In genomic region chr7:146654048-146654447, GRCh38 we compare ENCODE assay signal across 1 cellular context.
A peak's percentile ranks its signal among the peaks of the same experiment; 100 is the strongest.
TF ChIP-seq lines count a peak whose summit lies in the region.

No MANE protein-coding gene starts in this region.

TF ChIP-seq in HEK293, 187 proteins besides CTCF, POLR2A, EP300 and RAD21 (continued from another document and continues in another):
- TF ChIP-seq ZBTB17 (tag by site-specific recombination; IDR thresholded peaks at IDR 0.05) (no peak), ZNF664 (tag by site-specific recombination; IDR thresholded peaks at IDR 0.05) (no peak), ZSCAN16 (tag by site-specific recombination; IDR thresholded peaks at IDR 0.05) (no peak), ZIC2 (tag by site-specific recombination; IDR thresholded peaks at IDR 0.05) (no peak), WT1 (tag by site-specific recombination; IDR thresholded peaks at IDR 0.05) (peak; percentile 87), ZNF521 (tag by site-specific recombination; IDR thresholded peaks at IDR 0.05) (no peak), ZNF274 (IDR thresholded peaks at IDR 0.05; ENCODE audit: low read length) (no peak), ZNF274 (tag by site-specific recombination; IDR thresholded peaks at IDR 0.05; ENCODE audit: borderline replicate concordance) (no peak), RBAK (tag by site-specific recombination; IDR thresholded peaks at IDR 0.05) (no peak), ZBTB7A (tag by site-specific recombination; IDR thresholded peaks at IDR 0.05; ENCODE audit: low read depth) (no peak), EGR2 (tag by site-specific recombination; IDR thresholded peaks at IDR 0.05; ENCODE audit: low read depth) (no peak), ATF2 (tag by site-specific recombination; IDR thresholded peaks at IDR 0.05; ENCODE audit: low read depth) (no peak), FEZF1 (tag by site-specific recombination; IDR thresholded peaks at IDR 0.05) (peak; percentile 71), ZNF146 (tag by site-specific recombination; IDR thresholded peaks at IDR 0.05) (no peak), ZNF354C (tag by site-specific recombination; IDR thresholded peaks at IDR 0.05; ENCODE audit: borderline replicate concordance, low read depth) (no peak), ZSCAN30 (tag by site-specific recombination; IDR thresholded peaks at IDR 0.05) (0 out of 2 replicates have a peak, but pooled peaks have one; percentile 25), MEIS1 (CRISPR knock-in tag; IDR thresholded peaks at IDR 0.05; ENCODE audit: borderline replicate concordance) (peak; percentile 94; the same call in 1 of the 2 replicates), GLIS2 (tag by site-specific recombination; IDR thresholded peaks at IDR 0.05) (no peak), ZNF549 (tag by site-specific recombination; IDR thresholded peaks at IDR 0.05) (no peak), ZNF785 (tag by site-specific recombination; IDR thresholded peaks at IDR 0.05) (no peak), SP7 (tag by site-specific recombination; IDR thresholded peaks at IDR 0.05) (no peak), ZNF830 (tag by site-specific recombination; IDR thresholded peaks at IDR 0.05; ENCODE audit: low read depth) (no peak), ZNF239 (tag by site-specific recombination; IDR thresholded peaks at IDR 0.05) (no peak), SCRT2 (tag by site-specific recombination; IDR thresholded peaks at IDR 0.05) (peak; percentile 51; the same call in 1 of the 2 replicates), KLF10 (tag by site-specific recombination; IDR thresholded peaks at IDR 0.05) (no peak), GLI2 (tag by site-specific recombination; IDR thresholded peaks at IDR 0.05; ENCODE audit: borderline replicate concordance, low read depth) (peak; percentile 69; the same call in 1 of the 2 replicates), KLF17 (tag by site-specific recombination; IDR thresholded peaks at IDR 0.05) (no peak), KLF9 (tag by site-specific recombination; IDR thresholded peaks at IDR 0.05; ENCODE audit: low read depth) (no peak), ZNF341 (tag by site-specific recombination; IDR thresholded peaks at IDR 0.05; ENCODE audit: low read depth) (no peak), ZNF548 (tag by site-specific recombination; IDR thresholded peaks at IDR 0.05) (no peak), HIC1 (tag by site-specific recombination; IDR thresholded peaks at IDR 0.05) (peak; percentile 77), ZNF692 (tag by site-specific recombination; IDR thresholded peaks at IDR 0.05) (no peak), KLF8 (tag by site-specific recombination; IDR thresholded peaks at IDR 0.05) (peak; percentile 82), HOXA7 (CRISPR knock-in tag; IDR thresholded peaks at IDR 0.05; ENCODE audit: borderline replicate concordance) (no peak), ZNF707 (tag by site-specific recombination; IDR thresholded peaks at IDR 0.05) (no peak), KLF16 (tag by site-specific recombination; IDR thresholded peaks at IDR 0.05) (no peak), ZNF221 (tag by site-specific recombination; IDR thresholded peaks at IDR 0.05; ENCODE audit: borderline replicate concordance) (no peak), REPIN1 (tag by site-specific recombination; IDR thresholded peaks at IDR 0.05; ENCODE audit: low read depth) (no peak), ZNF324 (tag by site-specific recombination; IDR thresholded peaks at IDR 0.05) (no peak), SETDB1 (IDR thresholded peaks at IDR 0.05; ENCODE audit: insufficient read length, low read length) (no peak), ZNF544 (tag by site-specific recombination; IDR thresholded peaks at IDR 0.05) (no peak), ZNF248 (tag by site-specific recombination; IDR thresholded peaks at IDR 0.05) (no peak), ZNF169 (tag by site-specific recombination; IDR thresholded peaks at IDR 0.05) (no peak), ZNF600 (tag by site-specific recombination; IDR thresholded peaks at IDR 0.05) (no peak), PRDM6 (tag by site-specific recombination; IDR thresholded peaks at IDR 0.05) (no peak), ZNF777 (tag by site-specific recombination; IDR thresholded peaks at IDR 0.05; ENCODE audit: borderline replicate concordance) (no peak), ZNF132 (tag by site-specific recombination; IDR thresholded peaks at IDR 0.05; ENCODE audit: borderline replicate concordance) (no peak), ZNF624 (tag by site-specific recombination; IDR thresholded peaks at IDR 0.05) (no peak), TRIM28 (IDR thresholded peaks at IDR 0.05; ENCODE audit: borderline replicate concordance, low read length) (peak; percentile 85; the same call in 1 of the 2 replicates), YY1 (tag by site-specific recombination; IDR thresholded peaks at IDR 0.05) (no peak; the same call in 1 of the 2 replicates), ZNF23 (tag by site-specific recombination; IDR thresholded peaks at IDR 0.05; ENCODE audit: borderline replicate concordance) (no peak), REST (tag by site-specific recombination; IDR thresholded peaks at IDR 0.05) (no peak), ZNF184 (tag by site-specific recombination; IDR thresholded peaks at IDR 0.05) (no peak), ZBTB10 (tag by site-specific recombination; IDR thresholded peaks at IDR 0.05) (no peak), ZNF514 (tag by site-specific recombination; IDR thresholded peaks at IDR 0.05) (no peak), ZNF398 (tag by site-specific recombination; IDR thresholded peaks at IDR 0.05) (no peak)
